29 cellular contexts compared by ENCODE assay signal in genomic region chr16:47084198-47084597, GRCh38.
"Had no signal": no experiment of that assay in that cellular context is flagged by ENCODE, and none has a peak within 500 bp of the region (broad histone marks: within the 10 kb centered on the region; RNA-seq: fewer than 3 reads in every experiment).

No MANE protein-coding gene starts in this region.

- H3K27me3 Mint-ChIP-seq: stimulated activated memory B cell treated with anti-CD40 and anti-IgM and Interleukin-4, amounts not matched to agents 10 μg/mL and 1 μg/mL and 100 μg/mL, for 72 hours; stimulated activated naive B cell treated with anti-CD40 and anti-IgM and Interleukin-4, amounts not matched to agents 10 μg/mL and 1 μg/mL and 100 μg/mL, for 72 hours; stimulated activated naive CD8-positive, alpha-beta T cell treated with anti-CD3 and anti-CD28 coated beads, Interleukin-15, amount 100 ng/mL, for 72 hours; stimulated activated naive CD8-positive, alpha-beta T cell treated with anti-CD3 and anti-CD28 coated beads, Interleukin-15, Interleukin-2, amounts not matched to agents 100 ng/mL and 50 ng/mL, for 24 hours; type B pancreatic cell had no signal

- H3K27ac ChIP-seq: stomach, suprapubic skin, testis, thoracic aorta, thyroid gland, tibial artery, tibial nerve, transverse colon, upper lobe of left lung, upper lobe of right lung, uterus, vagina had no signal

- H3K9me3 Mint-ChIP-seq: stimulated activated effector memory CD8-positive, alpha-beta T cell treated with anti-CD3 and anti-CD28 coated beads, Interleukin-12 subunit alpha, Interleukin-12 subunit beta, amount 100 ng/mL, for 72 hours; stimulated activated memory B cell treated with anti-CD40 and anti-IgM and Interleukin-4, amounts not matched to agents 10 μg/mL and 1 μg/mL and 100 μg/mL, for 72 hours; stimulated activated naive B cell treated with anti-CD40 and anti-IgM and Interleukin-4, amounts not matched to agents 10 μg/mL and 1 μg/mL and 100 μg/mL, for 72 hours; stimulated activated naive CD8-positive, alpha-beta T cell treated with anti-CD3 and anti-CD28 coated beads, Interleukin-15, amount 100 ng/mL, for 72 hours; stimulated activated naive CD8-positive, alpha-beta T cell treated with anti-CD3 and anti-CD28 coated beads, Interleukin-15, Interleukin-2, amounts not matched to agents 100 ng/mL and 50 ng/mL, for 24 hours; type B pancreatic cell had no signal

- FAIRE-seq: urothelium cell line had no signal

- H3K27me3 ChIP-seq: stomach, suprapubic skin, testis, thyroid gland, tibial artery, tibial nerve, transverse colon, upper lobe of left lung, upper lobe of right lung, uterus, vagina had no signal

- H3K4me1 Mint-ChIP-seq: stimulated activated effector memory CD8-positive, alpha-beta T cell treated with anti-CD3 and anti-CD28 coated beads, Interleukin-12 subunit alpha, Interleukin-12 subunit beta, amount 100 ng/mL, for 72 hours; stimulated activated memory B cell treated with anti-CD40 and anti-IgM and Interleukin-4, amounts not matched to agents 10 μg/mL and 1 μg/mL and 100 μg/mL, for 72 hours; stimulated activated naive B cell treated with anti-CD40 and anti-IgM and Interleukin-4, amounts not matched to agents 10 μg/mL and 1 μg/mL and 100 μg/mL, for 72 hours; stimulated activated naive CD8-positive, alpha-beta T cell treated with anti-CD3 and anti-CD28 coated beads, Interleukin-15, amount 100 ng/mL, for 72 hours had no signal

- H3K36me3 ChIP-seq: stomach, suprapubic skin, thoracic aorta, thyroid gland, tibial artery, tibial nerve, transverse colon, upper lobe of left lung, upper lobe of right lung, uterus, vagina had no signal

- H3K4me1 ChIP-seq: stomach, suprapubic skin, testis, thyroid gland, tibial artery, tibial nerve, transverse colon, upper lobe of left lung, upper lobe of right lung, uterus, vagina had no signal

- H3K9me3 ChIP-seq: stomach, suprapubic skin, testis, thoracic aorta, thyroid gland, tibial artery, tibial nerve, transverse colon, upper lobe of left lung, upper lobe of right lung, uterus, vagina had no signal

- DNase-seq: stimulated activated CD4-positive, alpha-beta T cell treated with anti-CD3 and anti-CD28 coated beads, Interleukin-2, amount 100 ng/mL, for 48 hours; stimulated activated CD4-positive, alpha-beta T cell treated with anti-CD3 and anti-CD28 coated beads, Interleukin-4, amount 100 ng/mL, for 1 hour; stimulated activated CD4-positive, alpha-beta T cell treated with anti-CD3 and anti-CD28 coated beads, Interleukin-4, amount 100 ng/mL, for 24 hours; stimulated activated CD4-positive, alpha-beta T cell treated with anti-CD3 and anti-CD28 coated beads, Interleukin-4, amount 100 ng/mL, for 4 hours; stimulated activated CD8-positive, alpha-beta memory T cell treated with anti-CD3 and anti-CD28 coated beads, Interleukin-4, amount 100 ng/mL, for 48 hours; stimulated activated naive B cell treated with anti-CD40 and anti-IgM and Interleukin-4, amounts not matched to agents 10 μg/mL and 1 μg/mL and 100 μg/mL, for 72 hours; stimulated activated naive CD4-positive, alpha-beta T cell; stimulated activated naive CD4-positive, alpha-beta T cell treated with Interleukin-2 at 50 U/mL for 16 hours; stimulated activated naive CD8-positive, alpha-beta T cell treated with anti-CD3 and anti-CD28 coated beads, Interleukin-15, amount 100 ng/mL, for 72 hours; stimulated activated naive CD8-positive, alpha-beta T cell treated with anti-CD3 and anti-CD28 coated beads, Interleukin-15, Interleukin-2, amounts not matched to agents 100 U/mL and 50 U/mL, for 24 hours; stomach; substantia nigra; testis; thyroid gland; tibial artery; transverse colon; trophoblast cell; upper lobe of left lung; upper lobe of right lung; uterus had no signal

- ATAC-seq: stimulated activated effector memory CD8-positive, alpha-beta T cell treated with anti-CD3 and anti-CD28 coated beads, Interleukin-12 subunit alpha, Interleukin-12 subunit beta, amount 100 ng/mL, for 72 hours; stimulated activated memory B cell treated with anti-CD40 and anti-IgM and Interleukin-4, amounts not matched to agents 10 μg/mL and 1 μg/mL and 100 μg/mL, for 72 hours; stimulated activated naive B cell treated with anti-CD40 and anti-IgM and Interleukin-4, amounts not matched to agents 10 μg/mL and 1 μg/mL and 100 μg/mL, for 72 hours; stimulated activated naive CD8-positive, alpha-beta T cell treated with anti-CD3 and anti-CD28 coated beads, Interleukin-15, amount 100 ng/mL, for 72 hours; stimulated activated naive CD8-positive, alpha-beta T cell treated with anti-CD3 and anti-CD28 coated beads, Interleukin-15, Interleukin-2, amounts not matched to agents 100 U/mL and 50 U/mL, for 24 hours; upper lobe of right lung had no signal

- H3K4me3 Mint-ChIP-seq: stimulated activated effector memory CD8-positive, alpha-beta T cell treated with anti-CD3 and anti-CD28 coated beads, Interleukin-12 subunit alpha, Interleukin-12 subunit beta, amount 100 ng/mL, for 72 hours; stimulated activated memory B cell treated with anti-CD40 and anti-IgM and Interleukin-4, amounts not matched to agents 10 μg/mL and 1 μg/mL and 100 μg/mL, for 72 hours; stimulated activated naive B cell treated with anti-CD40 and anti-IgM and Interleukin-4, amounts not matched to agents 10 μg/mL and 1 μg/mL and 100 μg/mL, for 72 hours; stimulated activated naive CD8-positive, alpha-beta T cell treated with anti-CD3 and anti-CD28 coated beads, Interleukin-15, amount 100 ng/mL, for 72 hours; stimulated activated naive CD8-positive, alpha-beta T cell treated with anti-CD3 and anti-CD28 coated beads, Interleukin-15, Interleukin-2, amounts not matched to agents 100 ng/mL and 50 ng/mL, for 24 hours; type B pancreatic cell had no signal

- H3K27ac Mint-ChIP-seq: stimulated activated effector memory CD8-positive, alpha-beta T cell treated with anti-CD3 and anti-CD28 coated beads, Interleukin-12 subunit alpha, Interleukin-12 subunit beta, amount 100 ng/mL, for 72 hours; stimulated activated memory B cell treated with anti-CD40 and anti-IgM and Interleukin-4, amounts not matched to agents 10 μg/mL and 1 μg/mL and 100 μg/mL, for 72 hours; stimulated activated naive B cell treated with anti-CD40 and anti-IgM and Interleukin-4, amounts not matched to agents 10 μg/mL and 1 μg/mL and 100 μg/mL, for 72 hours; stimulated activated naive CD8-positive, alpha-beta T cell treated with anti-CD3 and anti-CD28 coated beads, Interleukin-15, amount 100 ng/mL, for 72 hours; stimulated activated naive CD8-positive, alpha-beta T cell treated with anti-CD3 and anti-CD28 coated beads, Interleukin-15, Interleukin-2, amounts not matched to agents 100 ng/mL and 50 ng/mL, for 24 hours; type B pancreatic cell had no signal

- H3K4me3 ChIP-seq: stomach, suprapubic skin, testis, thoracic aorta, thyroid gland, tibial artery, tibial nerve, transverse colon, upper lobe of left lung, upper lobe of right lung, uterus, vagina had no signal
